17 cellular contexts compared by ENCODE assay signal in genomic region chrX:110541266-110541665, GRCh38.
"Had no signal": no experiment of that assay in that cellular context is flagged by ENCODE, and none has a peak within 500 bp of the region (broad histone marks: within the 10 kb centered on the region; RNA-seq: fewer than 3 reads in every experiment).

No MANE protein-coding gene starts in this region.

- ATAC-seq: gastroesophageal sphincter, left cardiac atrium, left ventricle myocardium superior, pancreas, right cardiac atrium had no signal

- FAIRE-seq: keratinocyte, pancreas had no signal

- H3K9me3 ChIP-seq: esophagus squamous epithelium, gastroesophageal sphincter, pancreas had no signal

- H3K4me3 ChIP-seq: esophagus squamous epithelium, gastroesophageal sphincter, pancreas, smooth muscle cell had no signal

- H3K27ac ChIP-seq: epithelial cell of prostate, esophagus squamous epithelium, gastroesophageal sphincter, pancreas had no signal

- DNase-seq: effector memory CD4-positive, alpha-beta T cell; esophagus squamous epithelium; glutamatergic neuron; left cardiac atrium; left ventricle myocardium superior; mesendoderm; naive B cell; occipital lobe; pancreas; right cardiac atrium; stimulated activated CD4-positive, alpha-beta T cell treated with anti-CD3 and anti-CD28 coated beads, Interleukin-2, amount 100 ng/mL, for 48 hours; stimulated activated naive CD4-positive, alpha-beta T cell treated with Interleukin-2 at 50 U/mL for 16 hours; trophoblast cell had no signal

- H3K4me2 ChIP-seq: smooth muscle cell had no signal

- H3K4me1 ChIP-seq: esophagus squamous epithelium, gastroesophageal sphincter, pancreas had no signal

- H3K36me3 ChIP-seq: esophagus squamous epithelium, gastroesophageal sphincter, pancreas had no signal

- H3K27me3 ChIP-seq: gastroesophageal sphincter had no signal
